10 cellular contexts compared by ENCODE assay signal in genomic region chr15:56042982-56043980, GRCh38. TPM values are rescaled to one million over a fixed set of nuclear protein-coding genes. Genes with fewer than 3 reads are reported as not detected.
DNase-seq lines count a peak whose midpoint lies in the region; ATAC-seq and TF ChIP-seq lines count a peak whose summit lies in the region.
"Had no signal": no experiment of that assay in that cellular context is flagged by ENCODE, and none has a peak within 500 bp of the region (broad histone marks: within the 10 kb centered on the region; RNA-seq: fewer than 3 reads in every experiment).

No MANE protein-coding gene starts in this region.

- peak overlapping the region; percentile 95 for H3K27ac Mint-ChIP-seq in activated naive CD8-positive, alpha-beta T cell treated with anti-CD3 and anti-CD28 coated beads for 36 hours

- H3K36me3 ChIP-seq in Peyer's patch (no peaks in the 10 kb centered on the region), osteoblast (ENCODE audit: insufficient read depth, low read length) (no peaks in the 10 kb centered on the region), OCI-LY7 (ENCODE audit: insufficient read depth, low read length) (no peaks in the 10 kb centered on the region), body of pancreas (replicated peaks in 1 of 2; ENCODE audit: insufficient read depth in 1 of 2, low read depth in 2 of 2) (no peaks in the 10 kb centered on the region), mesenchymal stem cell (ENCODE audit: control insufficient read depth in 1 of 2, insufficient read depth in 2 of 2, low read depth in 1 of 2, low read length in 2 of 2) (no peaks in the 10 kb centered on the region)
- H3K36me3 ChIP-seq: HAP-1 had no signal

- H2BK12ac ChIP-seq in mesenchymal stem cell (ENCODE audit: low read length in 2 of 2) = no peak overlapping the region

- H3K9me2 ChIP-seq in OCI-LY7 (ENCODE audit: insufficient read depth, low read length) = no peaks in the 10 kb centered on the region

- H4K20me1 ChIP-seq in osteoblast (ENCODE audit: insufficient read depth, low read length) = no peaks in the 10 kb centered on the region
- H4K20me1 ChIP-seq in OCI-LY7 (ENCODE audit: insufficient read depth, low read length) = no peaks in the 10 kb centered on the region

- no peak overlapping the region for H4K91ac ChIP-seq in mesenchymal stem cell (ENCODE audit: low read length)

- POLR2A ChIA-PET in OCI-LY7 (lab: Charles Lee) = no interaction called here

- peak overlapping the region; percentile 49 for H3K4me3 Mint-ChIP-seq in activated naive CD8-positive, alpha-beta T cell treated with anti-CD3 and anti-CD28 coated beads for 36 hours

- H3K27me3 ChIP-seq in Peyer's patch (no peaks in the 10 kb centered on the region), osteoblast (ENCODE audit: insufficient read depth, low read length) (no peaks in the 10 kb centered on the region), body of pancreas (no peaks in the 10 kb centered on the region), mesenchymal stem cell (ENCODE audit: control insufficient read depth in 1 of 2, insufficient read depth in 1 of 2, low read length in 2 of 2) (no peaks in the 10 kb centered on the region)

- no peak for TF ChIP-seq POLR2A in Peyer's patch (IDR thresholded peaks at IDR 0.05)
- TF ChIP-seq POLR2A in body of pancreas (IDR thresholded peaks at IDR 0.05) = no peak

- no peaks in the 10 kb centered on the region for H3K79me2 ChIP-seq in osteoblast (ENCODE audit: insufficient read depth, low read length)
- no peaks in the 10 kb centered on the region for H3K79me2 ChIP-seq in OCI-LY7 (ENCODE audit: insufficient read depth, low read depth, low read length)

- no peak overlapping the region for H3K9ac ChIP-seq in mesenchymal stem cell (ENCODE audit: low read length)

- CTCF ChIA-PET in OCI-LY7 (lab: Charles Lee; ENCODE audit: unreplicated experiment) = no interaction called here

- H3K9me3 ChIP-seq in Peyer's patch (no peaks in the 10 kb centered on the region), osteoblast (ENCODE audit: low read depth, low read length) (no peaks in the 10 kb centered on the region), OCI-LY7 (ENCODE audit: low read length) (no peaks in the 10 kb centered on the region), body of pancreas (no peaks in the 10 kb centered on the region), mesenchymal stem cell (ENCODE audit: control insufficient read depth, low read length) (no peaks in the 10 kb centered on the region)
- H3K9me3 ChIP-seq: HAP-1 had no signal

- BruUV-seq in OCI-LY7 (replicated peaks; lab: Mats Ljungman, UMichigan) = no TSS peak

- no peaks in the 10 kb centered on the region for H3K79me1 ChIP-seq in mesenchymal stem cell (replicated peaks; ENCODE audit: low read length, poor library complexity, severe bottlenecking)

- H3K4ac ChIP-seq in mesenchymal stem cell (ENCODE audit: low read depth in 1 of 2, low read length in 2 of 2) = no peak overlapping the region

- 69 to 80% methylated on average over 8 of the region's 8 CpGs for WGBS in body of pancreas, 2 donors
- 99% methylated on average over 6 of the region's 8 CpGs for WGBS in mesenchymal stem cell

- no peak overlapping the region for H2AK5ac ChIP-seq in mesenchymal stem cell (ENCODE audit: low read length, severe bottlenecking)

- H3K36me3 Mint-ChIP-seq in activated naive CD8-positive, alpha-beta T cell treated with anti-CD3 and anti-CD28 coated beads for 36 hours = peaks cover 29% of the 10 kb centered on the region

- H3K23ac ChIP-seq in mesenchymal stem cell (ENCODE audit: low read length in 2 of 2) = no peak overlapping the region

- no peak for TF ChIP-seq CTCF in Peyer's patch (IDR thresholded peaks at IDR 0.05)
- no peak for TF ChIP-seq CTCF in osteoblast (IDR thresholded peaks at IDR 0.05; ENCODE audit: extremely low read depth, low read depth, low read length)
- no peak for TF ChIP-seq CTCF in OCI-LY7 (conservative IDR thresholded peaks at IDR 0.05; ENCODE audit: low read length)
- TF ChIP-seq CTCF in body of pancreas (IDR thresholded peaks at IDR 0.05) = no peak

- H3K4me1 Mint-ChIP-seq in activated naive CD8-positive, alpha-beta T cell treated with anti-CD3 and anti-CD28 coated beads for 36 hours = peaks cover 35% of the 10 kb centered on the region

- H2BK5ac ChIP-seq in mesenchymal stem cell (ENCODE audit: low read depth, low read length, poor library complexity, severe bottlenecking) = no peak overlapping the region

- H3K14ac ChIP-seq in mesenchymal stem cell (ENCODE audit: low read length in 2 of 2) = no peak overlapping the region

- intact Hi-C loops in OCI-LY7 (cut with micrococcal nuclease; ENCODE audit: unreplicated experiment) = no loop called here
- intact Hi-C loops in body of pancreas (cut with DNase I) = no loop called here

- H3K4me2 ChIP-seq in osteoblast (ENCODE audit: insufficient read depth, low read length) (peak overlapping the region; percentile 52), OCI-LY7 (ENCODE audit: low read length) (no peak overlapping the region), mesenchymal stem cell (ENCODE audit: low read length, poor library complexity, severe bottlenecking) (no peak overlapping the region)

- no peak overlapping the region for H4K8ac ChIP-seq in mesenchymal stem cell (ENCODE audit: low read length)

- no peak overlapping the region for H2BK120ac ChIP-seq in mesenchymal stem cell (ENCODE audit: low read depth, low read length)

- peaks cover 33% of the 10 kb centered on the region for H3K9me3 Mint-ChIP-seq in activated naive CD8-positive, alpha-beta T cell treated with anti-CD3 and anti-CD28 coated beads for 36 hours

- H3K4me1 ChIP-seq in Peyer's patch (peaks cover 0 to 8% (median 0%) of the 10 kb centered on the region in 4 donors), osteoblast (ENCODE audit: insufficient read depth, low read length) (peaks cover 25% of the 10 kb centered on the region), OCI-LY7 (ENCODE audit: insufficient read depth, low read length, poor library complexity, severe bottlenecking) (no peaks in the 10 kb centered on the region), body of pancreas (peaks cover 16% of the 10 kb centered on the region), mesenchymal stem cell (ENCODE audit: control insufficient read depth, insufficient read depth, low read depth, low read length) (peaks cover 3% of the 10 kb centered on the region)

- DNase-seq in Peyer's patch (no peak), osteoblast (ENCODE audit: insufficient read length, low spot score, missing footprints) (no peak), OCI-LY7 (ENCODE audit: low spot score) (no peak), body of pancreas (no peak), mesenchymal stem cell (no peak)
- DNase-seq in activated naive CD8-positive, alpha-beta T cell treated with anti-CD3 and anti-CD28 coated beads for 36 hours = peak; percentile 53
- DNase-seq: hippocampal formation had no signal

- no peak overlapping the region for H2BK15ac ChIP-seq in mesenchymal stem cell (ENCODE audit: low read depth, poor library complexity, severe bottlenecking)

- peaks cover 3% of the 10 kb centered on the region for H3K27me3 Mint-ChIP-seq in activated naive CD8-positive, alpha-beta T cell treated with anti-CD3 and anti-CD28 coated beads for 36 hours

- H2AFZ ChIP-seq in osteoblast (ENCODE audit: low read length) = peak overlapping the region; percentile 79
- no peak overlapping the region for H2AFZ ChIP-seq in OCI-LY7 (ENCODE audit: low read length)
- H2AFZ ChIP-seq in mesenchymal stem cell (ENCODE audit: low read depth, low read length) = no peak overlapping the region

- no peak overlapping the region for H3K4me3 ChIP-seq in Peyer's patch
- peak overlapping the region; percentile 60 for H3K4me3 ChIP-seq in osteoblast (ENCODE audit: insufficient read depth, low read length)
- no peak overlapping the region for H3K4me3 ChIP-seq in OCI-LY7 (ENCODE audit: low read depth, low read length, poor library complexity, severe bottlenecking)
- no peak overlapping the region for H3K4me3 ChIP-seq in body of pancreas
- peak overlapping the region in 1 of 2 experiments; percentile 42 for H3K4me3 ChIP-seq in mesenchymal stem cell (ENCODE audit: insufficient read depth in 1 of 2, low read depth in 1 of 2, low read length in 2 of 2)
- H3K4me3 ChIP-seq: HAP-1 had no signal

- peak overlapping the region in 3 of 4 donors; percentile 13 to 61 (median 56) for H3K27ac ChIP-seq in Peyer's patch
- peak overlapping the region; percentile 59 for H3K27ac ChIP-seq in osteoblast (ENCODE audit: low read depth, low read length)
- no peak overlapping the region for H3K27ac ChIP-seq in OCI-LY7 (ENCODE audit: low read depth, low read length, poor library complexity, severe bottlenecking)
- no peak overlapping the region for H3K27ac ChIP-seq in body of pancreas
- H3K27ac ChIP-seq in mesenchymal stem cell (ENCODE audit: low read length, poor library complexity, severe bottlenecking) = no peak overlapping the region

- ATAC-seq in GM19035 (IDR thresholded peaks at IDR 0.05; ENCODE audit: unreplicated experiment) (peak; percentile 52), body of pancreas (no peak)
- ATAC-seq: Panc1 had no signal

- peak overlapping the region in 1 of 2 experiments; percentile 60 for H3K18ac ChIP-seq in mesenchymal stem cell (ENCODE audit: low read depth in 1 of 2, low read length in 2 of 2)

RNA-seq across cellular contexts. Expression of gene NEDD4, which starts 49.9 kb away (rescaled TPM):
- total RNA-seq in Peyer's patch (10 to 100 TPM; 36.3 to 87.1 (median 72.3) TPM), osteoblast (43.6 and 48.5 TPM in 2 replicates), OCI-LY7 (2022) (12.7 and 13.5 TPM in 2 replicates), body of pancreas (1 to 10 TPM; 3.0 to 8.0 TPM)
- 10 to 100 TPM; 13.3 to 15.4 TPM for total RNA-seq in activated naive CD8-positive, alpha-beta T cell treated with anti-CD3 and anti-CD28 coated beads for 36 hours
- 4.6 and 4.8 TPM in 2 replicates for total RNA-seq in OCI-LY7 (2014; rRNA removed; shearing (Covaris generic))
- 25.1 TPM for polyA plus RNA-seq in mesenchymal stem cell (2013, experiment 1 of 2)
- 25.5 TPM for polyA plus RNA-seq in mesenchymal stem cell (2013, experiment 2 of 2)

Comparison
In these comparisons a context has a peak if more than half of its experiments do, and no peak if none do; other contexts are left out.
1. H3K27ac ChIP-seq: peak in Peyer's patch (3 of 4) and osteoblast (single experiment); none in OCI-LY7 (single experiment), body of pancreas (0 of 4) and mesenchymal stem cell (single experiment).